24 cellular contexts compared by ENCODE assay signal in genomic region chr6:5104667-5105066, GRCh38. TPM values are rescaled to one million over a fixed set of nuclear protein-coding genes. Genes with fewer than 3 reads are reported as not detected.
"Had no signal": no experiment of that assay in that cellular context is flagged by ENCODE, and none has a peak within 500 bp of the region (broad histone marks: within the 10 kb centered on the region; RNA-seq: fewer than 3 reads in every experiment).

No MANE protein-coding gene starts in this region.

- DNase-seq: Karpas-422, KG1, MG63, NCI-H1092, NCI-H1105 treated with DMSO at 0.1 percent for 48 hours, NCI-H1417 treated with DMSO at 0.1 percent for 48 hours, NCI-H146, NCI-H1694 treated with DMSO at 0.1 percent for 48 hours, NCI-H1930, NCI-H2081, NCI-H2171, NCI-H226, NCI-H446, NCI-H510A, NCI-H524 treated with DMSO at 0.1 percent for 48 hours, NCI-H69, NCI-H774, Right ventricle myocardium superior, RPMI8226, SIG-M5 had no signal

- H3K27ac ChIP-seq: SJSA1, SK-N-MC had no signal

- H3K4me3 ChIP-seq: MG63, SJSA1, SK-N-MC had no signal

- H3K36me3 ChIP-seq: MG63, SJSA1 had no signal

- H3K9me3 ChIP-seq: MG63, SJSA1 had no signal

- H3K4me1 ChIP-seq: SJSA1 had no signal

- H3K27me3 ChIP-seq: MG63, SJSA1 had no signal

- FAIRE-seq: RCC 7860 had no signal

RNA-seq across cellular contexts. Expression of gene PPP1R3G, which starts 19.5 kb away (rescaled TPM):
- total RNA-seq: HT1080 had no signal
